ENCODE assay signal across 1 cellular context in the genomic region with DNA sequence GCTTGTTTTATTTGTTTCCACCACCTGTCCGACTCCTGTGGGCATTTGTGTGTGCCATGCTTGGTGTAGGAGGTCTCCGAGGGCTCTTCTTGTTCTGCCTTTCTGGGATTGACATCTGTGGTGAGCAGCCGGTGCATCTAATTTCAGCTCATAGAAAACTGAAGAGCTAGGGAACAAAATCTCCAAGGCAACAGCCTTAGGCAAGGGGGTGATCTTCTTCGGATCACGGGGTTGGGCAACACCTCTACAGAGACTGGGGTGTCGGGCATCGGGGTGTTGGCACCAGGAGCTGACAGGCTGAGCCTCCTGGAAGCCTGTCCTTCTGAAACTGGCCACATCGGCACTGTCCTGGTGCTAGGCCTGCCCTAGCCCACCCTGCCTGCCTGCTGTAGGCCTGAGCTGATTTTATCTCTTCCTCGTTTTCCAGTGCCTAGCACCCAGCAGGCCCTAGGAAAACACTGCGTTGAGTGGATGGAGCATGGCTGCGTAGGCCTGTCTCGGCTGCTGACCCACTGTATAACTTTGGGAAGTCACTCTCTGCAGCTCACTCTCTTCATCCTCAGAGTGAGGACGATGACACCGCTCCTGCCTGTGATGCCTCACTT.
TF ChIP-seq lines count a peak whose summit lies in the region.

No MANE protein-coding gene starts in this region.

TF ChIP-seq in GM23338, 12 proteins besides CTCF, POLR2A, EP300 and RAD21:
- TF ChIP-seq, protein P1, sequence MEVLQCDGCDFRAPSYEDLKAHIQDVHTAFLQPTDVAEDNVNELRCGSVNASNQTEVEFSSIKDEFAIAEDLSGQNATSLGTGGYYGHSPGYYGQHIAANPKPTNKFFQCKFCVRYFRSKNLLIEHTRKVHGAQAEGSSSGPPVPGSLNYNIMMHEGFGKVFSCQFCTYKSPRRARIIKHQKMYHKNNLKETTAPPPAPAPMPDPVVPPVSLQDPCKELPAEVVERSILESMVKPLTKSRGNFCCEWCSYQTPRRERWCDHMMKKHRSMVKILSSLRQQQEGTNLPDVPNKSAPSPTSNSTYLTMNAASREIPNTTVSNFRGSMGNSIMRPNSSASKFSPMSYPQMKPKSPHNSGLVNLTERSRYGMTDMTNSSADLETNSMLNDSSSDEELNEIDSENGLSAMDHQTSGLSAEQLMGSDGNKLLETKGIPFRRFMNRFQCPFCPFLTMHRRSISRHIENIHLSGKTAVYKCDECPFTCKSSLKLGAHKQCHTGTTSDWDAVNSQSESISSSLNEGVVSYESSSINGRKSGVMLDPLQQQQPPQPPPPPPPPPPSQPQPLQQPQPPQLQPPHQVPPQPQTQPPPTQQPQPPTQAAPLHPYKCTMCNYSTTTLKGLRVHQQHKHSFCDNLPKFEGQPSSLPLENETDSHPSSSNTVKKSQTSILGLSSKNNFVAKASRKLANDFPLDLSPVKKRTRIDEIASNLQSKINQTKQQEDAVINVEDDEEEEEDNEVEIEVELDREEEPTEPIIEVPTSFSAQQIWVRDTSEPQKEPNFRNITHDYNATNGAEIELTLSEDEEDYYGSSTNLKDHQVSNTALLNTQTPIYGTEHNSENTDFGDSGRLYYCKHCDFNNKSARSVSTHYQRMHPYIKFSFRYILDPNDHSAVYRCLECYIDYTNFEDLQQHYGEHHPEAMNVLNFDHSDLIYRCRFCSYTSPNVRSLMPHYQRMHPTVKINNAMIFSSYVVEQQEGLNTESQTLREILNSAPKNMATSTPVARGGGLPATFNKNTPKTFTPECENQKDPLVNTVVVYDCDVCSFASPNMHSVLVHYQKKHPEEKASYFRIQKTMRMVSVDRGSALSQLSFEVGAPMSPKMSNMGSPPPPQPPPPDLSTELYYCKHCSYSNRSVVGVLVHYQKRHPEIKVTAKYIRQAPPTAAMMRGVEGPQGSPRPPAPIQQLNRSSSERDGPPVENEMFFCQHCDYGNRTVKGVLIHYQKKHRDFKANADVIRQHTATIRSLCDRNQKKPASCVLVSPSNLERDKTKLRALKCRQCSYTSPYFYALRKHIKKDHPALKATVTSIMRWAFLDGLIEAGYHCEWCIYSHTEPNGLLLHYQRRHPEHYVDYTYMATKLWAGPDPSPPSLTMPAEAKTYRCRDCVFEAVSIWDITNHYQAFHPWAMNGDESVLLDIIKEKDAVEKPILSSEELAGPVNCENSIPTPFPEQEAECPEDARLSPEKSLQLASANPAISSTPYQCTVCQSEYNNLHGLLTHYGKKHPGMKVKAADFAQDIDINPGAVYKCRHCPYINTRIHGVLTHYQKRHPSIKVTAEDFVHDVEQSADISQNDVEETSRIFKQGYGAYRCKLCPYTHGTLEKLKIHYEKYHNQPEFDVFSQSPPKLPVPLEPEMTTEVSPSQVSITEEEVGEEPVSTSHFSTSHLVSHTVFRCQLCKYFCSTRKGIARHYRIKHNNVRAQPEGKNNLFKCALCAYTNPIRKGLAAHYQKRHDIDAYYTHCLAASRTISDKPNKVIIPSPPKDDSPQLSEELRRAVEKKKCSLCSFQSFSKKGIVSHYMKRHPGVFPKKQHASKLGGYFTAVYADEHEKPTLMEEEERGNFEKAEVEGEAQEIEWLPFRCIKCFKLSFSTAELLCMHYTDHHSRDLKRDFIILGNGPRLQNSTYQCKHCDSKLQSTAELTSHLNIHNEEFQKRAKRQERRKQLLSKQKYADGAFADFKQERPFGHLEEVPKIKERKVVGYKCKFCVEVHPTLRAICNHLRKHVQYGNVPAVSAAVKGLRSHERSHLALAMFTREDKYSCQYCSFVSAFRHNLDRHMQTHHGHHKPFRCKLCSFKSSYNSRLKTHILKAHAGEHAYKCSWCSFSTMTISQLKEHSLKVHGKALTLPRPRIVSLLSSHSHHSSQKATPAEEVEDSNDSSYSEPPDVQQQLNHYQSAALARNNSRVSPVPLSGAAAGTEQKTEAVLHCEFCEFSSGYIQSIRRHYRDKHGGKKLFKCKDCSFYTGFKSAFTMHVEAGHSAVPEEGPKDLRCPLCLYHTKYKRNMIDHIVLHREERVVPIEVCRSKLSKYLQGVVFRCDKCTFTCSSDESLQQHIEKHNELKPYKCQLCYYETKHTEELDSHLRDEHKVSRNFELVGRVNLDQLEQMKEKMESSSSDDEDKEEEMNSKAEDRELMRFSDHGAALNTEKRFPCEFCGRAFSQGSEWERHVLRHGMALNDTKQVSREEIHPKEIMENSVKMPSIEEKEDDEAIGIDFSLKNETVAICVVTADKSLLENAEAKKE (CRISPR knock-in tag; IDR thresholded peaks at IDR 0.05) = no peak
- TF ChIP-seq ZNF114 (CRISPR knock-in tag; IDR thresholded peaks at IDR 0.05) = no peak
- TF ChIP-seq POLR2AphosphoS5 (IDR thresholded peaks at IDR 0.05; ENCODE audit: low read depth) = no peak
- no peak for TF ChIP-seq NANOG (IDR thresholded peaks at IDR 0.05; ENCODE audit: borderline replicate concordance)
- no peak for TF ChIP-seq ZNF331 (CRISPR knock-in tag; IDR thresholded peaks at IDR 0.05; ENCODE audit: low read depth)
- TF ChIP-seq STAT1 (IDR thresholded peaks at IDR 0.05; ENCODE audit: unreplicated experiment) = no peak
- TF ChIP-seq, protein P2, sequence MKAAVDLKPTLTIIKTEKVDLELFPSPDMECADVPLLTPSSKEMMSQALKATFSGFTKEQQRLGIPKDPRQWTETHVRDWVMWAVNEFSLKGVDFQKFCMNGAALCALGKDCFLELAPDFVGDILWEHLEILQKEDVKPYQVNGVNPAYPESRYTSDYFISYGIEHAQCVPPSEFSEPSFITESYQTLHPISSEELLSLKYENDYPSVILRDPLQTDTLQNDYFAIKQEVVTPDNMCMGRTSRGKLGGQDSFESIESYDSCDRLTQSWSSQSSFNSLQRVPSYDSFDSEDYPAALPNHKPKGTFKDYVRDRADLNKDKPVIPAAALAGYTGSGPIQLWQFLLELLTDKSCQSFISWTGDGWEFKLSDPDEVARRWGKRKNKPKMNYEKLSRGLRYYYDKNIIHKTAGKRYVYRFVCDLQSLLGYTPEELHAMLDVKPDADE (IDR thresholded peaks at IDR 0.05) = no peak
- TF ChIP-seq, protein P3, sequence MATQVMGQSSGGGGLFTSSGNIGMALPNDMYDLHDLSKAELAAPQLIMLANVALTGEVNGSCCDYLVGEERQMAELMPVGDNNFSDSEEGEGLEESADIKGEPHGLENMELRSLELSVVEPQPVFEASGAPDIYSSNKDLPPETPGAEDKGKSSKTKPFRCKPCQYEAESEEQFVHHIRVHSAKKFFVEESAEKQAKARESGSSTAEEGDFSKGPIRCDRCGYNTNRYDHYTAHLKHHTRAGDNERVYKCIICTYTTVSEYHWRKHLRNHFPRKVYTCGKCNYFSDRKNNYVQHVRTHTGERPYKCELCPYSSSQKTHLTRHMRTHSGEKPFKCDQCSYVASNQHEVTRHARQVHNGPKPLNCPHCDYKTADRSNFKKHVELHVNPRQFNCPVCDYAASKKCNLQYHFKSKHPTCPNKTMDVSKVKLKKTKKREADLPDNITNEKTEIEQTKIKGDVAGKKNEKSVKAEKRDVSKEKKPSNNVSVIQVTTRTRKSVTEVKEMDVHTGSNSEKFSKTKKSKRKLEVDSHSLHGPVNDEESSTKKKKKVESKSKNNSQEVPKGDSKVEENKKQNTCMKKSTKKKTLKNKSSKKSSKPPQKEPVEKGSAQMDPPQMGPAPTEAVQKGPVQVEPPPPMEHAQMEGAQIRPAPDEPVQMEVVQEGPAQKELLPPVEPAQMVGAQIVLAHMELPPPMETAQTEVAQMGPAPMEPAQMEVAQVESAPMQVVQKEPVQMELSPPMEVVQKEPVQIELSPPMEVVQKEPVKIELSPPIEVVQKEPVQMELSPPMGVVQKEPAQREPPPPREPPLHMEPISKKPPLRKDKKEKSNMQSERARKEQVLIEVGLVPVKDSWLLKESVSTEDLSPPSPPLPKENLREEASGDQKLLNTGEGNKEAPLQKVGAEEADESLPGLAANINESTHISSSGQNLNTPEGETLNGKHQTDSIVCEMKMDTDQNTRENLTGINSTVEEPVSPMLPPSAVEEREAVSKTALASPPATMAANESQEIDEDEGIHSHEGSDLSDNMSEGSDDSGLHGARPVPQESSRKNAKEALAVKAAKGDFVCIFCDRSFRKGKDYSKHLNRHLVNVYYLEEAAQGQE (IDR thresholded peaks at IDR 0.05; ENCODE audit: unreplicated experiment) = no peak
- TF ChIP-seq CREB1 (CRISPR knock-in tag; IDR thresholded peaks at IDR 0.05; ENCODE audit: low read depth) = no peak
- no peak for TF ChIP-seq JUNB (IDR thresholded peaks at IDR 0.05; ENCODE audit: unreplicated experiment)
- TF ChIP-seq EZH2 (IDR thresholded peaks at IDR 0.05; ENCODE audit: low read depth, unreplicated experiment) = no peak
- no peak for TF ChIP-seq EZH2phosphoT487 (IDR thresholded peaks at IDR 0.05; ENCODE audit: unreplicated experiment)
